1 cellular context compared by ENCODE assay signal in the genomic region with DNA sequence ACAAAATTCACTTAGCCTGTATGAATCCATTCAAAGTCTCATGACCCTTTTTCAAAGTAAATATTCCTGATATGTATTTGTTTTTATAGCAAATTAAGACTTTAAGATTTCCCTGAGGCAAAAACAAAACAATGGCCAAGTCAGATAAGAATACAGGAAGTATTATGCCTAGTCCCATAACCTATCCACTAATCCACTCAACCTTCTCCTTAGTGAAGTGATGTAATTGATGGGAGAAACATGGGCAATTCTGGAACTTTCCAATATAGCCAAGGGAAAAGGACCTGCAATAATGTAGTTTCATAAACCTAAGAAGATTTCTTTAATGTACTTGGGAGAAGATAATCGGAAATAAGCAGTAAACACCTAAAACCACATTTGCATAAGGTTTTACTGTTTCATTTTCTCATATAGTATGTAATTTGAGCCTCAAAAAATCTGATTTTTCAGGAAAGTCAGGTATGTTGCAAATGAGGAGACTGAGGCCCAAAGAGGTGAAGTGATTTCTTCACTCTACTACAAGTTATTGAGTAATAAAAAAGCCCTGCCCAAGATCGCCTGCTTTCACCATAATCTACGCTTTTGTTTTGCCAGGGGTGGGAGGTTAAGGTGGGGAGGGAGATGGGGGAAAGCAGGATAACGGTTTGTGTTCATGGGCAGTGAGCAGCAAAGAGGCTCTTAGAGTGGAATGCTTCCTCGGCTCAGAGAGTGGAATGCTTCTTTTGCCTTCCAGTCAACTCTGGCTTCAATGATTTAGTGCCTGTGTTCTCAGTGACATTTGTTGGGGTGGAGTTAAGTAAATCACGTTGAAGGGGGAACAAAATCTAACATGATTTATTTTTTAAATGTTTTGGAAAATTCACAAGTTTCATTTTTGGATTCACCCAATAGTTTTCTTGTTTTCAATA.
TF ChIP-seq lines count a peak whose summit lies in the region.

No MANE protein-coding gene starts in this region.

TF ChIP-seq in K562, 482 proteins besides CTCF, POLR2A, EP300 and RAD21 (continued from another document):
- TF ChIP-seq, protein P1, sequence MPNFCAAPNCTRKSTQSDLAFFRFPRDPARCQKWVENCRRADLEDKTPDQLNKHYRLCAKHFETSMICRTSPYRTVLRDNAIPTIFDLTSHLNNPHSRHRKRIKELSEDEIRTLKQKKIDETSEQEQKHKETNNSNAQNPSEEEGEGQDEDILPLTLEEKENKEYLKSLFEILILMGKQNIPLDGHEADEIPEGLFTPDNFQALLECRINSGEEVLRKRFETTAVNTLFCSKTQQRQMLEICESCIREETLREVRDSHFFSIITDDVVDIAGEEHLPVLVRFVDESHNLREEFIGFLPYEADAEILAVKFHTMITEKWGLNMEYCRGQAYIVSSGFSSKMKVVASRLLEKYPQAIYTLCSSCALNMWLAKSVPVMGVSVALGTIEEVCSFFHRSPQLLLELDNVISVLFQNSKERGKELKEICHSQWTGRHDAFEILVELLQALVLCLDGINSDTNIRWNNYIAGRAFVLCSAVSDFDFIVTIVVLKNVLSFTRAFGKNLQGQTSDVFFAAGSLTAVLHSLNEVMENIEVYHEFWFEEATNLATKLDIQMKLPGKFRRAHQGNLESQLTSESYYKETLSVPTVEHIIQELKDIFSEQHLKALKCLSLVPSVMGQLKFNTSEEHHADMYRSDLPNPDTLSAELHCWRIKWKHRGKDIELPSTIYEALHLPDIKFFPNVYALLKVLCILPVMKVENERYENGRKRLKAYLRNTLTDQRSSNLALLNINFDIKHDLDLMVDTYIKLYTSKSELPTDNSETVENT (CRISPR knock-in tag; IDR thresholded peaks at IDR 0.05): no peak
- TF ChIP-seq, protein P2, sequence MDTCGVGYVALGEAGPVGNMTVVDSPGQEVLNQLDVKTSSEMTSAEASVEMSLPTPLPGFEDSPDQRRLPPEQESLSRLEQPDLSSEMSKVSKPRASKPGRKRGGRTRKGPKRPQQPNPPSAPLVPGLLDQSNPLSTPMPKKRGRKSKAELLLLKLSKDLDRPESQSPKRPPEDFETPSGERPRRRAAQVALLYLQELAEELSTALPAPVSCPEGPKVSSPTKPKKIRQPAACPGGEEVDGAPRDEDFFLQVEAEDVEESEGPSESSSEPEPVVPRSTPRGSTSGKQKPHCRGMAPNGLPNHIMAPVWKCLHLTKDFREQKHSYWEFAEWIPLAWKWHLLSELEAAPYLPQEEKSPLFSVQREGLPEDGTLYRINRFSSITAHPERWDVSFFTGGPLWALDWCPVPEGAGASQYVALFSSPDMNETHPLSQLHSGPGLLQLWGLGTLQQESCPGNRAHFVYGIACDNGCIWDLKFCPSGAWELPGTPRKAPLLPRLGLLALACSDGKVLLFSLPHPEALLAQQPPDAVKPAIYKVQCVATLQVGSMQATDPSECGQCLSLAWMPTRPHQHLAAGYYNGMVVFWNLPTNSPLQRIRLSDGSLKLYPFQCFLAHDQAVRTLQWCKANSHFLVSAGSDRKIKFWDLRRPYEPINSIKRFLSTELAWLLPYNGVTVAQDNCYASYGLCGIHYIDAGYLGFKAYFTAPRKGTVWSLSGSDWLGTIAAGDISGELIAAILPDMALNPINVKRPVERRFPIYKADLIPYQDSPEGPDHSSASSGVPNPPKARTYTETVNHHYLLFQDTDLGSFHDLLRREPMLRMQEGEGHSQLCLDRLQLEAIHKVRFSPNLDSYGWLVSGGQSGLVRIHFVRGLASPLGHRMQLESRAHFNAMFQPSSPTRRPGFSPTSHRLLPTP (IDR thresholded peaks at IDR 0.05; ENCODE audit: borderline replicate concordance, extremely low read depth, insufficient read length): no peak
- TF ChIP-seq CREM (IDR thresholded peaks at IDR 0.05; ENCODE audit: low read depth) (no peak), ZZZ3 (IDR thresholded peaks at IDR 0.05) (no peak), MAZ (CRISPR knock-in tag; conservative IDR thresholded peaks at IDR 0.05 in 1 of 2, IDR thresholded peaks at IDR 0.05 in 1 of 2) (peak in 1 of 2 experiments; percentile 18; a peak in 2 of 4 replicates), DIDO1 (tag; IDR thresholded peaks at IDR 0.05; ENCODE audit: low read depth) (no peak), CEBPG (CRISPR knock-in tag; IDR thresholded peaks at IDR 0.05) (no peak), CEBPG (tag; conservative IDR thresholded peaks at IDR 0.05 in 1 of 2, IDR thresholded peaks at IDR 0.05 in 1 of 2) (peak; percentile 37 to 56; a peak in 2 of 4 replicates), FOXA3 (CRISPR knock-in tag; conservative IDR thresholded peaks at IDR 0.05 in 1 of 2, IDR thresholded peaks at IDR 0.05 in 1 of 2) (no peak), WHSC1 (IDR thresholded peaks at IDR 0.05; ENCODE audit: low read length) (no peak), FOSL1 (tag; conservative IDR thresholded peaks at IDR 0.05) (0 out of 2 replicates have a peak, but pooled peaks have one; percentile 9), CEBPB (tag; IDR thresholded peaks at IDR 0.05) (peak; percentile 59; the same call in 1 of the 2 replicates), ATF7 (IDR thresholded peaks at IDR 0.05) (peak; percentile 34), ZNF408 (CRISPR knock-in tag; IDR thresholded peaks at IDR 0.05; ENCODE audit: low read depth) (no peak), GTF2E2 (tag; IDR thresholded peaks at IDR 0.05) (peak; percentile 41; the same call in 1 of the 2 replicates), ZNF668 (CRISPR knock-in tag; IDR thresholded peaks at IDR 0.05) (no peak), SOX6 (IDR thresholded peaks at IDR 0.05) (peak; percentile 51), MCM2 (IDR thresholded peaks at IDR 0.05; ENCODE audit: low read depth) (no peak)
- TF ChIP-seq, protein P3, sequence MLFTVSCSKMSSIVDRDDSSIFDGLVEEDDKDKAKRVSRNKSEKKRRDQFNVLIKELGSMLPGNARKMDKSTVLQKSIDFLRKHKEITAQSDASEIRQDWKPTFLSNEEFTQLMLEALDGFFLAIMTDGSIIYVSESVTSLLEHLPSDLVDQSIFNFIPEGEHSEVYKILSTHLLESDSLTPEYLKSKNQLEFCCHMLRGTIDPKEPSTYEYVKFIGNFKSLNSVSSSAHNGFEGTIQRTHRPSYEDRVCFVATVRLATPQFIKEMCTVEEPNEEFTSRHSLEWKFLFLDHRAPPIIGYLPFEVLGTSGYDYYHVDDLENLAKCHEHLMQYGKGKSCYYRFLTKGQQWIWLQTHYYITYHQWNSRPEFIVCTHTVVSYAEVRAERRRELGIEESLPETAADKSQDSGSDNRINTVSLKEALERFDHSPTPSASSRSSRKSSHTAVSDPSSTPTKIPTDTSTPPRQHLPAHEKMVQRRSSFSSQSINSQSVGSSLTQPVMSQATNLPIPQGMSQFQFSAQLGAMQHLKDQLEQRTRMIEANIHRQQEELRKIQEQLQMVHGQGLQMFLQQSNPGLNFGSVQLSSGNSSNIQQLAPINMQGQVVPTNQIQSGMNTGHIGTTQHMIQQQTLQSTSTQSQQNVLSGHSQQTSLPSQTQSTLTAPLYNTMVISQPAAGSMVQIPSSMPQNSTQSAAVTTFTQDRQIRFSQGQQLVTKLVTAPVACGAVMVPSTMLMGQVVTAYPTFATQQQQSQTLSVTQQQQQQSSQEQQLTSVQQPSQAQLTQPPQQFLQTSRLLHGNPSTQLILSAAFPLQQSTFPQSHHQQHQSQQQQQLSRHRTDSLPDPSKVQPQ (CRISPR knock-in tag; IDR thresholded peaks at IDR 0.05; ENCODE audit: borderline replicate concordance): no peak
- TF ChIP-seq, protein P4, sequence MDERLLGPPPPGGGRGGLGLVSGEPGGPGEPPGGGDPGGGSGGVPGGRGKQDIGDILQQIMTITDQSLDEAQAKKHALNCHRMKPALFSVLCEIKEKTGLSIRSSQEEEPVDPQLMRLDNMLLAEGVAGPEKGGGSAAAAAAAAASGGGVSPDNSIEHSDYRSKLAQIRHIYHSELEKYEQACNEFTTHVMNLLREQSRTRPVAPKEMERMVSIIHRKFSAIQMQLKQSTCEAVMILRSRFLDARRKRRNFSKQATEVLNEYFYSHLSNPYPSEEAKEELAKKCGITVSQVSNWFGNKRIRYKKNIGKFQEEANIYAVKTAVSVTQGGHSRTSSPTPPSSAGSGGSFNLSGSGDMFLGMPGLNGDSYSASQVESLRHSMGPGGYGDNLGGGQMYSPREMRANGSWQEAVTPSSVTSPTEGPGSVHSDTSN (CRISPR knock-in tag; IDR thresholded peaks at IDR 0.05; ENCODE audit: low read depth): no peak
- TF ChIP-seq, protein P4 (tag; conservative IDR thresholded peaks at IDR 0.05; ENCODE audit: low read depth): peak; percentile 92
- TF ChIP-seq, protein P5, sequence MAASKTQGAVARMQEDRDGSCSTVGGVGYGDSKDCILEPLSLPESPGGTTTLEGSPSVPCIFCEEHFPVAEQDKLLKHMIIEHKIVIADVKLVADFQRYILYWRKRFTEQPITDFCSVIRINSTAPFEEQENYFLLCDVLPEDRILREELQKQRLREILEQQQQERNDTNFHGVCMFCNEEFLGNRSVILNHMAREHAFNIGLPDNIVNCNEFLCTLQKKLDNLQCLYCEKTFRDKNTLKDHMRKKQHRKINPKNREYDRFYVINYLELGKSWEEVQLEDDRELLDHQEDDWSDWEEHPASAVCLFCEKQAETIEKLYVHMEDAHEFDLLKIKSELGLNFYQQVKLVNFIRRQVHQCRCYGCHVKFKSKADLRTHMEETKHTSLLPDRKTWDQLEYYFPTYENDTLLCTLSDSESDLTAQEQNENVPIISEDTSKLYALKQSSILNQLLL (CRISPR knock-in tag; IDR thresholded peaks at IDR 0.05; ENCODE audit: borderline replicate concordance): no peak
- TF ChIP-seq, protein P6, sequence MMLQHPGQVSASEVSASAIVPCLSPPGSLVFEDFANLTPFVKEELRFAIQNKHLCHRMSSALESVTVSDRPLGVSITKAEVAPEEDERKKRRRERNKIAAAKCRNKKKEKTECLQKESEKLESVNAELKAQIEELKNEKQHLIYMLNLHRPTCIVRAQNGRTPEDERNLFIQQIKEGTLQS (IDR thresholded peaks at IDR 0.05): peak; percentile 22; the same call in 1 of the 2 replicates
- TF ChIP-seq, protein P6 (CRISPR knock-in tag; conservative IDR thresholded peaks at IDR 0.05): no peak
